In the genomic region with DNA sequence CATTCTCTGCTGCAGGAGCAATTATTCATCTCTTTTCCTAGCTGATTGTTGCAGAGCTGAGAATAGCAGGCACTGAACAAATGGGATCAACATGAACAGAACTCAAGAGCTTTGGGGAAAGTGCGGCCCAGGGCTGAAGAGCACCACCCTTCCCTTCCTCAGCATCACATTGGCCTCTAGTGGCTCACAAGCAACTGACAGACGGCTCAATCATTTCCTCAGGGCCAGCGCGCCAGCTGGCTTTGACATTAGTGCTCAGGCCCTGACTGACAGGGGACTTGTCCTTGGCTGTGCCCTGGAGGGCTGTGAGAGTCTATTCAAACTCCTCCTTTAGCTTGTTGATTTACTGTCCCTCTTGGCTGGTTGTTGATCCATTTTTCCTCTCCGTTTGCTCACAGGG, we compare ENCODE assay signal across 16 cellular contexts.
A peak's percentile ranks its signal among the peaks of the same experiment; 100 is the strongest.
DNase-seq lines count a peak whose midpoint lies in the region; ATAC-seq and TF ChIP-seq lines count a peak whose summit lies in the region.
"Had no signal": no experiment of that assay in that cellular context is flagged by ENCODE, and none has a peak within 500 bp of the region (broad histone marks: within the 10 kb centered on the region; RNA-seq: fewer than 3 reads in every experiment).

No MANE protein-coding gene starts in this region.

- H3K27ac ChIP-seq in PC-3 (ENCODE audit: low read length): no peak overlapping the region
- no peak overlapping the region for H3K27ac ChIP-seq in neural progenitor cell
- H3K27ac ChIP-seq: epithelial cell of prostate, neutrophil had no signal

- H3K4me1 ChIP-seq in PC-3 (ENCODE audit: insufficient read depth, low read length) (no peaks in the 10 kb centered on the region), neural progenitor cell (peaks cover 8% of the 10 kb centered on the region)

- H2AFZ ChIP-seq in PC-3 (ENCODE audit: low read length) (no peak overlapping the region), neural progenitor cell (replicated peaks) (no peak overlapping the region)

- BruUV-seq in PC-3 (replicated peaks; lab: Mats Ljungman, UMichigan): no TSS peak

- H3K9ac ChIP-seq in PC-3 (ENCODE audit: low read length): no peak overlapping the region
- H3K9ac ChIP-seq in neural progenitor cell: no peak overlapping the region

- H3K4me3 ChIP-seq in H7 (ENCODE audit: insufficient read depth, low read depth, low read length): no peak overlapping the region
- no peak overlapping the region for H3K4me3 ChIP-seq in PC-3 (ENCODE audit: low read length)
- H3K4me3 ChIP-seq in neural progenitor cell: no peak overlapping the region

- no peaks in the 10 kb centered on the region for H3K9me2 ChIP-seq in PC-3 (replicated peaks; ENCODE audit: low read length)

- H4K20me1 ChIP-seq in PC-3 (ENCODE audit: low read length) (no peaks in the 10 kb centered on the region), neural progenitor cell (ENCODE audit: low read depth) (no peaks in the 10 kb centered on the region)

- peak; percentile 40; the same call in 1 of the 2 replicates for ATAC-seq in PC-3
- ATAC-seq in HG02852 (IDR thresholded peaks at IDR 0.05; ENCODE audit: unreplicated experiment): no peak
- ATAC-seq in GM19395 (IDR thresholded peaks at IDR 0.05; ENCODE audit: unreplicated experiment): no peak

- DNase-seq in H7 (peak; percentile 17), PC-3 (no peak), cardiac septum (ENCODE audit: low spot score) (peak; percentile 82), neural progenitor cell (ENCODE audit: low spot score) (peak; percentile 34)
- DNase-seq in activated T-cell treated with anti-CD3 and anti-CD28 coated beads, Interleukin-2, amount 50 U/mL, for 1 hour: no peak
- no peak for DNase-seq in stimulated activated CD4-positive, alpha-beta T cell treated with anti-CD3 and anti-CD28 coated beads, Interleukin-2, amount 100 ng/mL, for 48 hours
- DNase-seq: activated B cell treated with CpG ODN at 0.5 μM for 24 hours; CD4-positive, CD25-positive, alpha-beta regulatory T cell; NCI-H2081 treated with DMSO at 0.1 percent for 48 hours; RPMI8226 had no signal

- CTCF ChIA-PET in PC-3 (lab: Charles Lee): no interaction called here

- H3K36me3 ChIP-seq in H7 (replicated peaks; ENCODE audit: control insufficient read depth, insufficient read depth, low read length) (no peaks in the 10 kb centered on the region), PC-3 (ENCODE audit: low read depth, low read length) (no peaks in the 10 kb centered on the region), neural progenitor cell (no peaks in the 10 kb centered on the region)
- H3K36me3 ChIP-seq: neutrophil had no signal

- H3K36me3 Mint-ChIP-seq in neural progenitor cell: no peaks in the 10 kb centered on the region
- H3K36me3 Mint-ChIP-seq: CD4-positive, CD25-positive, alpha-beta regulatory T cell had no signal

- no peak overlapping the region for H3K27ac Mint-ChIP-seq in neural progenitor cell
- H3K27ac Mint-ChIP-seq: activated B cell treated with CpG ODN at 0.5 μM for 24 hours; activated T-helper 1 cell treated with anti-CD3 and anti-CD28 coated beads, Interleukin-12 subunit alpha, Interleukin-12 subunit beta, Interleukin-2, Interleukin-4 antibody, amounts not matched to agents 30 ng/mL and 10 ng/mL and 1 ng/mL, durations not matched to agents 14 hours and 24 hours and 36 hours; CD4-positive, CD25-positive, alpha-beta regulatory T cell; IgD-negative memory B cell had no signal

- H3K9me3 ChIP-seq in PC-3 (ENCODE audit: low read length) (no peaks in the 10 kb centered on the region; the same call in 1 of the 2 replicates), neural progenitor cell (ENCODE audit: low read depth) (no peaks in the 10 kb centered on the region)
- H3K9me3 ChIP-seq: neutrophil had no signal

- H3K4me1 Mint-ChIP-seq in neural progenitor cell: peaks cover 7% of the 10 kb centered on the region
- H3K4me1 Mint-ChIP-seq: CD4-positive, CD25-positive, alpha-beta regulatory T cell had no signal

- H3K27me3 ChIP-seq in H7 (ENCODE audit: control insufficient read depth, insufficient read depth, low read length) (no peaks in the 10 kb centered on the region), PC-3 (ENCODE audit: low read length) (no peaks in the 10 kb centered on the region), neural progenitor cell (no peaks in the 10 kb centered on the region)
- H3K27me3 ChIP-seq: neutrophil had no signal

- H3K27me3 Mint-ChIP-seq in neural progenitor cell (ENCODE audit: insufficient read depth, low read depth): no peaks in the 10 kb centered on the region
- H3K27me3 Mint-ChIP-seq: CD4-positive, CD25-positive, alpha-beta regulatory T cell; IgD-negative memory B cell had no signal

- H3K9me3 Mint-ChIP-seq in neural progenitor cell: peaks cover 5% of the 10 kb centered on the region

- H3K4me3 Mint-ChIP-seq in neural progenitor cell: no peak overlapping the region
- H3K4me3 Mint-ChIP-seq: activated B cell treated with CpG ODN at 0.5 μM for 24 hours; activated T-helper 1 cell treated with anti-CD3 and anti-CD28 coated beads, Interleukin-12 subunit alpha, Interleukin-12 subunit beta, Interleukin-2, Interleukin-4 antibody, amounts not matched to agents 30 ng/mL and 10 ng/mL and 1 ng/mL, durations not matched to agents 14 hours and 24 hours and 36 hours; CD4-positive, CD25-positive, alpha-beta regulatory T cell; IgD-negative memory B cell had no signal

- 0 out of 2 replicates have a peak, but pooled peaks have one; percentile 21 for TF ChIP-seq CTCF in PC-3 (conservative IDR thresholded peaks at IDR 0.05; ENCODE audit: low read depth, low read length)
- TF ChIP-seq CTCF in neural progenitor cell (IDR thresholded peaks at IDR 0.05): peak; percentile 33

- H3K79me2 ChIP-seq in PC-3 (ENCODE audit: low read length): no peaks in the 10 kb centered on the region
- H3K79me2 ChIP-seq in neural progenitor cell (ENCODE audit: low read depth): no peaks in the 10 kb centered on the region

- intact Hi-C loops in PC-3 (cut with micrococcal nuclease) (no loop called here), cardiac septum (cut with DNase I) (loop anchor here (10.0 kb wide), 1 partner anchor 300 kb away; a partner anchor contains a TSS)

- H3F3A ChIP-seq in PC-3 (ENCODE audit: low read length, unreplicated experiment) (no peaks in the 10 kb centered on the region), neural progenitor cell (ENCODE audit: low read depth) (no peaks in the 10 kb centered on the region)

- POLR2A ChIA-PET in PC-3 (lab: Charles Lee; ENCODE audit: unreplicated experiment): no interaction called here

- H3K4me2 ChIP-seq in PC-3 (ENCODE audit: low read length): no peak overlapping the region
- H3K4me2 ChIP-seq in neural progenitor cell: no peak overlapping the region

Comparison
In these comparisons a context has a peak if more than half of its experiments do, and no peak if none do; other contexts are left out.
1. DNase-seq: peak in H7 (single experiment), cardiac septum (single experiment) and neural progenitor cell (single experiment); none in PC-3 (single experiment), activated T-cell treated with anti-CD3 and anti-CD28 coated beads, Interleukin-2, amount 50 U/mL, for 1 hour (single experiment) and stimulated activated CD4-positive, alpha-beta T cell treated with anti-CD3 and anti-CD28 coated beads, Interleukin-2, amount 100 ng/mL, for 48 hours (0 of 2).